10 cellular contexts compared by ENCODE assay signal in the genomic region with DNA sequence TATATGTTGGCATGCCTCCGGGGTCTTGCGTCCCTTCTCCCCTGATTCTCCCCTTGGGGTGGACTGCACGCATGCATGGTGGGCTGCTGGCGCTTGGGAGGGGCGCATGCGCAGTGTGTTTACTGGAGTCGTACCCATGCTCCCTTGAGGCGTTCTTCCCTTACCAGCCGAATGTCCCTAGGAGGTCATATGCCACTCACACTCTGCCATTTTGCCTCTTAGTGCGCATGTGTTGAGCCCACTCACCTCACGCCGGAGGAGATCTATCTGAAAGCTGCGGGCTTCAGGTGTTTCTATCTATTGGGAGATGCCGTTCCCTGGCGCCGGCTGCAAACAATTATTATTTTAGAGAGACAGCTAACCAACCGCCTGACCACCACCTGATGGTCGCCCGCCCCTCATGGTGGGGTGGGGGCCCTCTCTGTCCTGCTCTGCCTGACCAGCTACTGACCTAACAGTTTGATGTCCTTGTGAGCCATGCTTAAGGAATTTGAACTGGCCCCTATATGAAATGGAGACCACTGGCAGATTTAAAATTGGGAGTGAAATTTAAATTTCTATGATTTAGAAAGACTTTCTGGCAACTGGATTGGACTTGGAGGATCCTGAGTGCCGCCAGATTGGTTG.
A peak's percentile ranks its signal among the peaks of the same experiment; 100 is the strongest.
DNase-seq lines count a peak whose midpoint lies in the region; ATAC-seq lines count a peak whose summit lies in the region.
"Had no signal": no experiment of that assay in that cellular context is flagged by ENCODE, and none has a peak within 500 bp of the region (broad histone marks: within the 10 kb centered on the region; RNA-seq: fewer than 3 reads in every experiment).

No MANE protein-coding gene starts in this region.

- H3K9ac ChIP-seq in SK-N-MC (ENCODE audit: insufficient read length) = peak overlapping the region; percentile 49

- no peaks in the 10 kb centered on the region for H3K27me3 Mint-ChIP-seq in activated CD8-positive, alpha-beta memory T cell treated with anti-CD3 and anti-CD28 coated beads, Interleukin-2, amount 10 ng/mL, durations not matched to agents 7 days and 5 days
- no peaks in the 10 kb centered on the region for H3K27me3 Mint-ChIP-seq in naive thymus-derived CD4-positive, alpha-beta T cell
- no peaks in the 10 kb centered on the region for H3K27me3 Mint-ChIP-seq in activated CD4-positive, alpha-beta T cell treated with anti-CD3 and anti-CD28 coated beads, Interleukin-2, amount 10 ng/mL, durations not matched to agents 24 days and 14 days
- H3K27me3 Mint-ChIP-seq: activated CD4-positive, alpha-beta memory T cell treated with anti-CD3 and anti-CD28 coated beads for 36 hours had no signal

- H3K9me3 ChIP-seq in SK-N-MC (ENCODE audit: low read depth, low read length) = no peaks in the 10 kb centered on the region
- H3K9me3 ChIP-seq in naive thymus-derived CD4-positive, alpha-beta T cell (ENCODE audit: control insufficient read depth in 2 of 3, low read length in 3 of 3) = no peaks in the 10 kb centered on the region

- no peaks in the 10 kb centered on the region for H3K9me3 Mint-ChIP-seq in activated CD8-positive, alpha-beta memory T cell treated with anti-CD3 and anti-CD28 coated beads, Interleukin-2, amount 10 ng/mL, durations not matched to agents 7 days and 5 days (ENCODE audit: low read depth)
- H3K9me3 Mint-ChIP-seq in naive thymus-derived CD4-positive, alpha-beta T cell = no peaks in the 10 kb centered on the region
- H3K9me3 Mint-ChIP-seq in activated CD4-positive, alpha-beta T cell treated with anti-CD3 and anti-CD28 coated beads, Interleukin-2, amount 10 ng/mL, durations not matched to agents 24 days and 14 days = no peaks in the 10 kb centered on the region
- H3K9me3 Mint-ChIP-seq: activated CD4-positive, alpha-beta memory T cell treated with anti-CD3 and anti-CD28 coated beads for 36 hours had no signal

- no peaks in the 10 kb centered on the region for H3K27me3 ChIP-seq in naive thymus-derived CD4-positive, alpha-beta T cell (ENCODE audit: control insufficient read depth in 2 of 2, insufficient read depth in 2 of 2, low read length in 2 of 2)

- H3K4me1 ChIP-seq in naive thymus-derived CD4-positive, alpha-beta T cell (ENCODE audit: control insufficient read depth in 2 of 2, insufficient read depth in 2 of 2, low read length in 2 of 2) = peaks cover 0 to 7% of the 10 kb centered on the region in 2 donors

- no peak overlapping the region for H3K27ac ChIP-seq in SK-N-MC
- no peak overlapping the region for H3K27ac ChIP-seq in naive thymus-derived CD4-positive, alpha-beta T cell (ENCODE audit: low read depth, low read length)

- H3K4me3 Mint-ChIP-seq in activated CD8-positive, alpha-beta memory T cell treated with anti-CD3 and anti-CD28 coated beads, Interleukin-2, amount 10 ng/mL, durations not matched to agents 7 days and 5 days = no peak overlapping the region
- peak overlapping the region in 7 of 10 donors; percentile 56 to 82 (median 77) for H3K4me3 Mint-ChIP-seq in naive thymus-derived CD4-positive, alpha-beta T cell
- H3K4me3 Mint-ChIP-seq in activated CD4-positive, alpha-beta T cell treated with anti-CD3 and anti-CD28 coated beads, Interleukin-2, amount 10 ng/mL, durations not matched to agents 24 days and 14 days = no peak overlapping the region
- H3K4me3 Mint-ChIP-seq: activated CD4-positive, alpha-beta memory T cell treated with anti-CD3 and anti-CD28 coated beads for 36 hours had no signal

- H3K4me1 Mint-ChIP-seq in activated CD8-positive, alpha-beta memory T cell treated with anti-CD3 and anti-CD28 coated beads, Interleukin-2, amount 10 ng/mL, durations not matched to agents 7 days and 5 days = peaks cover 8% of the 10 kb centered on the region
- H3K4me1 Mint-ChIP-seq in naive thymus-derived CD4-positive, alpha-beta T cell = peaks cover 6 to 8% (median 8%) of the 10 kb centered on the region in 7 donors
- peaks cover 7% of the 10 kb centered on the region for H3K4me1 Mint-ChIP-seq in activated CD4-positive, alpha-beta T cell treated with anti-CD3 and anti-CD28 coated beads, Interleukin-2, amount 10 ng/mL, durations not matched to agents 24 days and 14 days

- ATAC-seq in activated CD8-positive, alpha-beta memory T cell treated with anti-CD3 and anti-CD28 coated beads, Interleukin-2, amount 10 ng/mL, durations not matched to agents 7 days and 5 days = no peak
- peak; percentile 12 for ATAC-seq in GM19023 (IDR thresholded peaks at IDR 0.05; ENCODE audit: unreplicated experiment)
- ATAC-seq in naive thymus-derived CD4-positive, alpha-beta T cell = no peak

- H3K27ac Mint-ChIP-seq in activated CD8-positive, alpha-beta memory T cell treated with anti-CD3 and anti-CD28 coated beads, Interleukin-2, amount 10 ng/mL, durations not matched to agents 7 days and 5 days = no peak overlapping the region
- H3K27ac Mint-ChIP-seq in naive thymus-derived CD4-positive, alpha-beta T cell = peak overlapping the region in 3 of 9 donors; percentile 4 to 45 (median 33)
- H3K27ac Mint-ChIP-seq in activated CD4-positive, alpha-beta T cell treated with anti-CD3 and anti-CD28 coated beads, Interleukin-2, amount 10 ng/mL, durations not matched to agents 24 days and 14 days = no peak overlapping the region
- H3K27ac Mint-ChIP-seq: activated CD4-positive, alpha-beta memory T cell treated with anti-CD3 and anti-CD28 coated beads for 36 hours; memory B cell had no signal

- no peaks in the 10 kb centered on the region for H3K36me3 Mint-ChIP-seq in activated CD8-positive, alpha-beta memory T cell treated with anti-CD3 and anti-CD28 coated beads, Interleukin-2, amount 10 ng/mL, durations not matched to agents 7 days and 5 days
- peaks cover 0 to 5% (median 0%) of the 10 kb centered on the region in 5 donors for H3K36me3 Mint-ChIP-seq in naive thymus-derived CD4-positive, alpha-beta T cell
- H3K36me3 Mint-ChIP-seq in activated CD4-positive, alpha-beta T cell treated with anti-CD3 and anti-CD28 coated beads, Interleukin-2, amount 10 ng/mL, durations not matched to agents 24 days and 14 days (ENCODE audit: low read depth) = no peaks in the 10 kb centered on the region
- H3K36me3 Mint-ChIP-seq: activated CD4-positive, alpha-beta memory T cell treated with anti-CD3 and anti-CD28 coated beads for 36 hours; memory B cell had no signal

- H3K4me3 ChIP-seq in SK-N-MC = peak overlapping the region; percentile 64; the same call in 1 of the 2 replicates
- H3K4me3 ChIP-seq in naive thymus-derived CD4-positive, alpha-beta T cell (ENCODE audit: low read length) = peak overlapping the region; percentile 56

- DNase-seq in activated CD8-positive, alpha-beta memory T cell treated with anti-CD3 and anti-CD28 coated beads for 24 hours = peak; percentile 56
- DNase-seq in activated CD8-positive, alpha-beta memory T cell treated with anti-CD3 and anti-CD28 coated beads, Interleukin-2, amount 10 ng/mL, durations not matched to agents 7 days and 5 days = no peak
- no peak for DNase-seq in SK-N-MC (ENCODE audit: low read depth, low spot score)
- no peak for DNase-seq in naive thymus-derived CD4-positive, alpha-beta T cell
- DNase-seq in activated CD4-positive, alpha-beta T cell treated with anti-CD3 and anti-CD28 coated beads, Interleukin-2, amount 10 ng/mL, durations not matched to agents 24 days and 14 days = no peak
- DNase-seq in HK-2 (ENCODE audit: unreplicated experiment) = no peak
- DNase-seq in A172 (ENCODE audit: low spot score) = no peak

- H3K36me3 ChIP-seq in SK-N-MC (ENCODE audit: insufficient read depth, low read length) = no peaks in the 10 kb centered on the region
- no peaks in the 10 kb centered on the region for H3K36me3 ChIP-seq in naive thymus-derived CD4-positive, alpha-beta T cell (ENCODE audit: control insufficient read depth in 2 of 3, insufficient read depth in 3 of 3, low read length in 3 of 3)

- CTCF ChIA-PET in activated CD8-positive, alpha-beta memory T cell treated with anti-CD3 and anti-CD28 coated beads, Interleukin-2, amount 10 ng/mL, durations not matched to agents 7 days and 5 days (lab: Charles Lee) = interaction anchor here (0.9 to 3.6 kb wide), 13 partner anchors 10 to 1772 kb away, joined by 3 to 19 read pairs (median 4); no protein-coding TSS in a partner anchor
- CTCF ChIA-PET in naive thymus-derived CD4-positive, alpha-beta T cell (lab: Charles Lee) = interaction anchor here (0.7 to 2.0 kb wide), 13 partner anchors 9 to 1721 kb away, joined by 3 to 5 read pairs (median 3); no protein-coding TSS in a partner anchor

- intact Hi-C loops in naive thymus-derived CD4-positive, alpha-beta T cell (cut with micrococcal nuclease) = loop anchor here (1.0 to 2.0 kb wide), 6 partner anchors 38 to 1664 kb away; no protein-coding TSS in a partner anchor
- intact Hi-C loops in activated CD4-positive, alpha-beta T cell treated with anti-CD3 and anti-CD28 coated beads, Interleukin-2, amount 10 ng/mL, durations not matched to agents 24 days and 14 days (cut with micrococcal nuclease) = loop anchor here (1.0 to 5.0 kb wide), 4 partner anchors 105 to 1664 kb away; no protein-coding TSS in a partner anchor

- POLR2A ChIA-PET in naive thymus-derived CD4-positive, alpha-beta T cell (lab: Charles Lee) = interaction anchor here (1.1 kb wide), 1 partner anchor 1586 kb away, joined by 4 read pairs; a partner anchor contains a TSS

Comparison
In these comparisons a context has a peak if more than half of its experiments do, and no peak if none do; other contexts are left out.
1. H3K4me3 Mint-ChIP-seq: peak in naive thymus-derived CD4-positive, alpha-beta T cell (7 of 10); none in activated CD8-positive, alpha-beta memory T cell treated with anti-CD3 and anti-CD28 coated beads, Interleukin-2, amount 10 ng/mL, durations not matched to agents 7 days and 5 days (single experiment) and activated CD4-positive, alpha-beta T cell treated with anti-CD3 and anti-CD28 coated beads, Interleukin-2, amount 10 ng/mL, durations not matched to agents 24 days and 14 days (single experiment).